In the genomic region with DNA sequence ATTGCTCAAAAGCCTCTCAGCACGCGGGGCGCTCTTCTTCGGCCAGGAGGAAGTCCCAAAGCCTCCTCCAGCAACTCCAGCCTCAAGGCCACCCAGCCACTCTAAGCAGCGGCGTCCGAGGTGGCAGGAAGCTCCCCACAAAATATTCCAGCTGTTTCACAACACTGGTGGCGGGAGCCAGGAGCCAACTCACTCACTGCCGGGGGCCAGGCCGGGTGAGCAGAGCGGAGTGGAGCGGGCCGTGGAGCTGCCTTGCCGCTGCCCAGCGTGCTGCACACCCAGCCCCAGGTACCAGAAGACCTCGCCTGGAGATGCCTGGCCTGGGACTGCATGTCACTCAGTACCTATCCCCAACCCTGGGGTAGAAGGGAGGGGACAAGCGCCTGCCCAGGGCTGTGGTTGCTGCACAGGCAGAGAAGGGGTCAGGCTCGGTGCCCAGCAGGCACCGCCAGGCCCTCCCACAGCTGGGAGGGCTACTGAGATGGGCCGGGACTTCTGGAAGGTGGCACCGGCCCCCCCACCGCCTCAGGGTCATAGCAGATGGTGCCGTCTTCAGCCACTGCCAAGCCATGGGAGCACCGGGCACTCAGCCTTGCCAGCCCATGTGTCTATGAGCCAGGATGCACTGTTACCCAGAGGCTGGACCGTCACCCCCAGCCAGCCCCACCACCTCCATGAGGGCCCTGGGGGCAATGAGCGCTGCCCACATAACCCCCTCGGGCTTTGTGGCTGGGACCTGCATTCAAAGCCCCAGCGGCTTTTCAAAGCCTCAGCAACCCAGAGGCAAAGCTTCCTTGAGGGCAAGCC, we compare ENCODE assay signal across 1 cellular context.
TF ChIP-seq lines count a peak whose summit lies in the region.

No MANE protein-coding gene starts in this region.

TF ChIP-seq in IMR-90, 13 proteins besides CTCF, POLR2A, EP300 and RAD21 (continued from another document):
- TF ChIP-seq MAZ (IDR thresholded peaks at IDR 0.05; ENCODE audit: borderline replicate concordance, low read depth, low read length) (peak; percentile 95; the same call in 1 of the 2 replicates), CEBPB (IDR thresholded peaks at IDR 0.05; ENCODE audit: low read depth, low read length) (peak; percentile 91), MXI1 (IDR thresholded peaks at IDR 0.05; ENCODE audit: borderline replicate concordance, low read depth, low read length) (0 out of 2 replicates have a peak, but pooled peaks have one; percentile 28)
